ENCODE assay signal across 30 cellular contexts in genomic region chr9:25543806-25544205, GRCh38.
"Had no signal": no experiment of that assay in that cellular context is flagged by ENCODE, and none has a peak within 500 bp of the region (broad histone marks: within the 10 kb centered on the region; RNA-seq: fewer than 3 reads in every experiment).

No MANE protein-coding gene starts in this region.

- H3K27ac ChIP-seq: adrenal gland, ascending aorta, body of pancreas, brain microvascular endothelial cell, breast epithelium, cardiac muscle cell had no signal

- ATAC-seq: activated naive CD4-positive, alpha-beta T cell treated with anti-CD3 and anti-CD28 coated beads, Interleukin-2, amount 50 U/mL, for 72 hours; activated naive CD8-positive, alpha-beta T cell treated with anti-CD3 and anti-CD28 coated beads, Interleukin-2, amount 50 U/mL, for 24 hours; activated T-cell treated with anti-CD3 and anti-CD28 coated beads, Interleukin-2, amount 50 U/mL, for 4 hours; activated T-cell treated with anti-CD3 and anti-CD28 coated beads, Interleukin-2, amount 50 U/mL, for 72 hours; activated T-helper 17 cell treated with anti-CD3 and anti-CD28 coated beads, Interleukin-2, amount 50 U/mL, for 72 hours; body of pancreas had no signal

- H3K4me1 ChIP-seq: adrenal gland, ascending aorta, body of pancreas, breast epithelium had no signal

- H3K9me3 ChIP-seq: adrenal gland, ascending aorta, body of pancreas, breast epithelium had no signal

- H3K36me3 ChIP-seq: adrenal gland, ascending aorta, brain microvascular endothelial cell, breast epithelium, cardiac muscle cell had no signal

- H3K4me3 ChIP-seq: adrenal gland, ascending aorta, body of pancreas, breast epithelium, cardiac muscle cell had no signal

- H3K27me3 ChIP-seq: adrenal gland, ascending aorta, body of pancreas, brain microvascular endothelial cell, breast epithelium, cardiac muscle cell had no signal

- DNase-seq: activated effector memory CD4-positive, alpha-beta T cell treated with anti-CD3 and anti-CD28 coated beads, Interleukin-2, amount 50 U/mL, for 16 hours; activated effector memory CD4-positive, alpha-beta T cell treated with Interleukin-2 at 50 U/mL for 16 hours; activated gamma-delta T cell; activated gamma-delta T cell treated with Interleukin-2 at 50 U/mL for 16 hours; activated naive CD4-positive, alpha-beta T cell; activated naive CD4-positive, alpha-beta T cell treated with anti-CD3 and anti-CD28 coated beads for 36 hours; activated naive CD4-positive, alpha-beta T cell treated with anti-CD3 and anti-CD28 coated beads, Interleukin-2, amount 10 ng/mL, durations not matched to agents 7 days and 5 days; activated naive CD4-positive, alpha-beta T cell treated with anti-CD3 and anti-CD28 coated beads, Interleukin-2, amount 50 U/mL, for 16 hours; activated naive CD4-positive, alpha-beta T cell treated with Interleukin-2 at 50 U/mL for 16 hours; activated naive CD8-positive, alpha-beta T cell treated with anti-CD3 and anti-CD28 coated beads for 36 hours; activated naive CD8-positive, alpha-beta T cell treated with anti-CD3 and anti-CD28 coated beads, Interleukin-2, amount 10 ng/mL, durations not matched to agents 7 days and 5 days; activated naive CD8-positive, alpha-beta T cell treated with anti-CD3 and anti-CD28 coated beads, Interleukin-2, amount 50 U/mL, for 24 hours; activated T-cell treated with anti-CD3 and anti-CD28 coated beads, Interleukin-2, amount 50 U/mL, for 4 hours; activated T-cell treated with anti-CD3 and anti-CD28 coated beads, Interleukin-2, amount 50 U/mL, for 48 hours; activated T-cell treated with anti-CD3 and anti-CD28 coated beads, Interleukin-2, amount 50 U/mL, for 72 hours; adrenal gland; amniotic stem cell; amygdala; anterior cingulate cortex; aorta; body of pancreas; brain microvascular endothelial cell; caudate nucleus; central memory CD4-positive, alpha-beta T cell; cerebellar nuclear complex had no signal
